13 cellular contexts compared by ENCODE assay signal in genomic region chr9:29214702-29215248, GRCh38. TPM values are rescaled to one million over a fixed set of nuclear protein-coding genes. Genes with fewer than 3 reads are reported as not detected.
DNase-seq lines count a peak whose midpoint lies in the region; TF ChIP-seq lines count a peak whose summit lies in the region.
"Had no signal": no experiment of that assay in that cellular context is flagged by ENCODE, and none has a peak within 500 bp of the region (broad histone marks: within the 10 kb centered on the region; RNA-seq: fewer than 3 reads in every experiment).

No MANE protein-coding gene starts in this region.

- peak; percentile 6 for DNase-seq in AG20443 (ENCODE audit: low spot score)
- peak; percentile 2 for DNase-seq in M059J (ENCODE audit: low read depth)
- peak; percentile 57 for DNase-seq in ecto neural progenitor cell (ENCODE audit: low spot score)
- DNase-seq in mesothelial cell of epicardium (ENCODE audit: low spot score in 2 of 2, unreplicated experiment in 2 of 2) = peak in 1 of 2 experiments; percentile 42
- DNase-seq in NCI-H1436 (lab: John Stamatoyannopoulos, UW) = no peak
- DNase-seq in hepatic stellate cell (ENCODE audit: low spot score) = no peak
- DNase-seq in CD8-positive, alpha-beta memory T cell = no peak
- no peak for DNase-seq in transverse colon
- DNase-seq: activated effector memory CD4-positive, alpha-beta T cell treated with anti-CD3 and anti-CD28 coated beads, Interleukin-2, amount 50 U/mL, for 16 hours; effector CD8-positive, alpha-beta T cell; GM23248; spleen had no signal

- no peaks in the 10 kb centered on the region for H3K9me3 Mint-ChIP-seq in mesothelial cell of epicardium
- H3K9me3 Mint-ChIP-seq in CD8-positive, alpha-beta memory T cell = peaks cover 0 to 17% (median 12%) of the 10 kb centered on the region in 5 donors

- H3K27me3 ChIP-seq in CD8-positive, alpha-beta memory T cell (ENCODE audit: insufficient read depth, low read length, poor library complexity, severe bottlenecking) = peaks cover 8% of the 10 kb centered on the region
- peaks cover 78% of the 10 kb centered on the region for H3K27me3 ChIP-seq in transverse colon

- POLR2A ChIA-PET in CD8-positive, alpha-beta memory T cell (lab: Charles Lee) = no interaction called here

- H3K27ac ChIP-seq in CD8-positive, alpha-beta memory T cell (ENCODE audit: low read depth, low read length) = no peak overlapping the region
- H3K27ac ChIP-seq in transverse colon = no peak overlapping the region
- H3K27ac ChIP-seq: GM23248, spleen had no signal

- intact Hi-C loops in transverse colon (cut with DNase I; ENCODE audit: low total_unique reads) = no loop called here

- 20% methylated on average over 29 of the region's 29 CpGs; no CpG with 5 or more reads in 1 of the 2 donors for WGBS in transverse colon (ENCODE audit: low coverage in 1 of 2), 2 donors

- peaks cover 77% of the 10 kb centered on the region for H3K27me3 Mint-ChIP-seq in mesothelial cell of epicardium (ENCODE audit: low read depth)
- peaks cover 26 to 46% of the 10 kb centered on the region in 2 donors for H3K27me3 Mint-ChIP-seq in CD8-positive, alpha-beta memory T cell

- H3K4me3 ChIP-seq in CD8-positive, alpha-beta memory T cell (ENCODE audit: low read length) = no peak overlapping the region
- H3K4me3 ChIP-seq in transverse colon = no peak overlapping the region
- H3K4me3 ChIP-seq: GM23248 had no signal

- H3K36me3 Mint-ChIP-seq in mesothelial cell of epicardium = no peaks in the 10 kb centered on the region
- no peaks in the 10 kb centered on the region for H3K36me3 Mint-ChIP-seq in CD8-positive, alpha-beta memory T cell

- TF ChIP-seq CTCF in mesothelial cell of epicardium (IDR thresholded peaks at IDR 0.05; ENCODE audit: unreplicated experiment) (no peak), transverse colon (IDR thresholded peaks at IDR 0.05) (no peak)

- CTCF ChIA-PET in CD8-positive, alpha-beta memory T cell (lab: Charles Lee) = no interaction called here

- H3K27ac Mint-ChIP-seq in mesothelial cell of epicardium = peak overlapping the region; percentile 62
- H3K27ac Mint-ChIP-seq in CD8-positive, alpha-beta memory T cell = no peak overlapping the region

- no peaks in the 10 kb centered on the region for H3K36me3 ChIP-seq in CD8-positive, alpha-beta memory T cell (ENCODE audit: insufficient read depth, low read length)
- H3K36me3 ChIP-seq in transverse colon = no peaks in the 10 kb centered on the region
- H3K36me3 ChIP-seq: spleen had no signal

- peaks cover 37% of the 10 kb centered on the region for H3K4me1 Mint-ChIP-seq in mesothelial cell of epicardium
- peaks cover 4 to 25% (median 8%) of the 10 kb centered on the region in 3 donors for H3K4me1 Mint-ChIP-seq in CD8-positive, alpha-beta memory T cell

- H3K4me1 ChIP-seq in CD8-positive, alpha-beta memory T cell (ENCODE audit: insufficient read depth, low read length) = no peaks in the 10 kb centered on the region
- peaks cover 10 to 32% (median 17%) of the 10 kb centered on the region in 4 donors for H3K4me1 ChIP-seq in transverse colon

- H3K4me3 Mint-ChIP-seq in mesothelial cell of epicardium = peak overlapping the region; percentile 89
- no peak overlapping the region for H3K4me3 Mint-ChIP-seq in CD8-positive, alpha-beta memory T cell

- no peak for TF ChIP-seq POLR2A in transverse colon (IDR thresholded peaks at IDR 0.05)

- H3K9me3 ChIP-seq in CD8-positive, alpha-beta memory T cell (ENCODE audit: low read length) = no peaks in the 10 kb centered on the region
- H3K9me3 ChIP-seq in transverse colon = no peaks in the 10 kb centered on the region
- H3K9me3 ChIP-seq: spleen had no signal

- in situ Hi-C loops in transverse colon (cut with MboI; ENCODE audit: low pct_ligation_motif_present in 1 of 4, low pct_unique_long_range_greater_than_20kb in 1 of 4, low sequenced_read_pairs in 3 of 4) = no loop called here

- TF ChIP-seq EP300 in transverse colon (IDR thresholded peaks at IDR 0.05; ENCODE audit: low read depth) = no peak

RNA-seq across cellular contexts. Expression of gene LINGO2, which starts 1.4 kb away (rescaled TPM):
- 0.15 and 0.32 TPM in 2 replicates for total RNA-seq in M059J (2014; rRNA removed; shearing (Covaris generic))
- 4.2 to 5.0 TPM (median 4.6 TPM) in 3 replicates for total RNA-seq in mesothelial cell of epicardium
- total RNA-seq in CD8-positive, alpha-beta memory T cell = not detected
- polyA plus RNA-seq in CD8-positive, alpha-beta memory T cell = not detected
- under 1 TPM in 1 of 4 donors, not detected in 3; 0.60 TPM for total RNA-seq in transverse colon
- total RNA-seq: GM23248, liver had no signal
- polyA plus RNA-seq: GM23248, liver had no signal

Comparison
In these comparisons a context has a peak if more than half of its experiments do, and no peak if none do; other contexts are left out.
1. DNase-seq: peak in AG20443 (single experiment), M059J (single experiment) and ecto neural progenitor cell (single experiment); none in NCI-H1436 (single experiment), hepatic stellate cell (single experiment), CD8-positive, alpha-beta memory T cell (0 of 5) and transverse colon (single experiment).